ENCODE assay signal across 1 cellular context in the genomic region with DNA sequence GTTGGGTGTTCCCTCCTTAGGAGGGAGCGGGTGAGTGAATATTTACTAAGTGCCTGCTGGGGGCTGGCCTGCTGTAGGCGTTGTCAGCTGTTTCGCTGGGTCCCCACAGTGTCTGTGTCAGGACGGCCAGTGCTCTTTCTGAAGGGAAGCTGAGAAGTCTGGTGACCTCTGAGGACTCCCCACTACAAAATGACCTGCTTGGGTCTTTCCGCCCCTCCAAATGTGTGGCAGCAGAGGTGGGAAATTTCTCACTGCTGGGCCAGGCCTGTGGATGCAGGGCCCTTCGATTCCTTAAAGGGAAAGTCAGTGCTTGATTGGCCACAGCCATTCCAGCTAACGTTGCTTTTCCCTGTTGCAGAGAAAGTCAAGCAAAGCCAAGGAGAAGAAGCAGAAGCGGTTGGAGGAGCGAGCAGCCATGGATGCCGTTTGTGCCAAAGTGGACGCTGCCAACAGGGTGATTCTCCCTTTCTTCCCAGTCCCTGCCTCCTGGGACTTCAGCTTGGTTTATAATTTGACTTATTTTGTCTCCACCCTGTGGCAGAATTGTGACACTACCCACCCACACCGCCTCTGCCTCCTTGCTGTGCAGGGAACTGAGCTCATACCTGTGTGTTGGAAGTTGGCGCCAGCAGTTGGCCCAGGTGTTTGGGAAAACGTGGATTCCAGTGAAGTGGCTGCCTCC.
A peak's percentile ranks its signal among the peaks of the same experiment; 100 is the strongest.
TF ChIP-seq lines count a peak whose summit lies in the region.

No MANE protein-coding gene starts in this region.

TF ChIP-seq in HepG2, 621 proteins besides CTCF, POLR2A, EP300 and RAD21 (continues in another document):
- TF ChIP-seq, protein P1, sequence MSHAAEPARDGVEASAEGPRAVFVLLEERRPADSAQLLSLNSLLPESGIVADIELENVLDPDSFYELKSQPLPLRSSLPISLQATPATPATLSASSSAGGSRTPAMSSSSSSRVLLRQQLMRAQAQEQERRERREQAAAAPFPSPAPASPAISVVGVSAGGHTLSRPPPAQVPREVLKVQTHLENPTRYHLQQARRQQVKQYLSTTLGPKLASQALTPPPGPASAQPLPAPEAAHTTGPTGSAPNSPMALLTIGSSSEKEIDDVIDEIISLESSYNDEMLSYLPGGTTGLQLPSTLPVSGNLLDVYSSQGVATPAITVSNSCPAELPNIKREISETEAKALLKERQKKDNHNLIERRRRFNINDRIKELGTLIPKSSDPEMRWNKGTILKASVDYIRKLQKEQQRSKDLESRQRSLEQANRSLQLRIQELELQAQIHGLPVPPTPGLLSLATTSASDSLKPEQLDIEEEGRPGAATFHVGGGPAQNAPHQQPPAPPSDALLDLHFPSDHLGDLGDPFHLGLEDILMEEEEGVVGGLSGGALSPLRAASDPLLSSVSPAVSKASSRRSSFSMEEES (CRISPR knock-in tag; IDR thresholded peaks at IDR 0.05): no peak
- TF ChIP-seq ZNF629 (CRISPR knock-in tag; conservative IDR thresholded peaks at IDR 0.05) (no peak), ZMYM2 (CRISPR knock-in tag; IDR thresholded peaks at IDR 0.05) (no peak), ZNF501 (CRISPR knock-in tag; IDR thresholded peaks at IDR 0.05) (no peak), NR1H2 (CRISPR knock-in tag; IDR thresholded peaks at IDR 0.05; ENCODE audit: borderline replicate concordance, low read depth) (no peak), ATAD3A (CRISPR knock-in tag; IDR thresholded peaks at IDR 0.05) (no peak), U2AF1 (optimal IDR thresholded peaks at IDR 0.05; ENCODE audit: low read depth, low read length) (no peak), AGO1 (IDR thresholded peaks at IDR 0.05; ENCODE audit: low read depth, low read length, poor library complexity, severe bottlenecking) (no peak), ZNF260 (CRISPR knock-in tag; IDR thresholded peaks at IDR 0.05; ENCODE audit: borderline replicate concordance, low read depth) (no peak), RCOR2 (CRISPR knock-in tag; IDR thresholded peaks at IDR 0.05) (no peak), MXD4 (CRISPR knock-in tag; IDR thresholded peaks at IDR 0.05) (no peak), ZNF263 (CRISPR knock-in tag; IDR thresholded peaks at IDR 0.05) (no peak), ZFP36 (IDR thresholded peaks at IDR 0.05; ENCODE audit: borderline replicate concordance, low read depth, low read length, partially characterized antibody) (no peak), HNF4G (IDR thresholded peaks at IDR 0.05; ENCODE audit: borderline replicate concordance, low read depth, low read length) (no peak), HNF4G (CRISPR knock-in tag; IDR thresholded peaks at IDR 0.05; ENCODE audit: borderline replicate concordance, low read depth) (no peak), ZNF256 (CRISPR knock-in tag; conservative IDR thresholded peaks at IDR 0.05) (no peak), ZNF761 (CRISPR knock-in tag; conservative IDR thresholded peaks at IDR 0.05) (no peak), ZBTB21 (CRISPR knock-in tag; IDR thresholded peaks at IDR 0.05) (no peak), SMC3 (IDR thresholded peaks at IDR 0.05; ENCODE audit: low read length) (peak; percentile 80), ZNF382 (CRISPR knock-in tag; IDR thresholded peaks at IDR 0.05; ENCODE audit: borderline replicate concordance) (no peak), U2AF2 (IDR thresholded peaks at IDR 0.05; ENCODE audit: low read depth, low read length) (no peak), ZSCAN30 (CRISPR knock-in tag; IDR thresholded peaks at IDR 0.05) (no peak), CHD4 (IDR thresholded peaks at IDR 0.05; ENCODE audit: borderline replicate concordance, low read length) (no peak), MAFG (CRISPR knock-in tag; IDR thresholded peaks at IDR 0.05) (no peak), NFIB (CRISPR knock-in tag; IDR thresholded peaks at IDR 0.05; ENCODE audit: borderline replicate concordance) (no peak), ZBTB7B (CRISPR knock-in tag; IDR thresholded peaks at IDR 0.05) (0 out of 2 replicates have a peak, but pooled peaks have one; percentile 21), ZNF616 (CRISPR knock-in tag; IDR thresholded peaks at IDR 0.05; ENCODE audit: low read depth) (no peak), ERF (CRISPR knock-in tag; IDR thresholded peaks at IDR 0.05) (no peak), GTF3A (CRISPR knock-in tag; conservative IDR thresholded peaks at IDR 0.05) (no peak), MEIS1 (CRISPR knock-in tag; IDR thresholded peaks at IDR 0.05; ENCODE audit: borderline replicate concordance) (no peak), ZNF598 (CRISPR knock-in tag; IDR thresholded peaks at IDR 0.05; ENCODE audit: borderline replicate concordance) (no peak), SALL1 (CRISPR knock-in tag; IDR thresholded peaks at IDR 0.05) (no peak), NFATC3 (CRISPR knock-in tag; IDR thresholded peaks at IDR 0.05) (no peak), ARNTL (CRISPR knock-in tag; IDR thresholded peaks at IDR 0.05) (no peak), PHF8 (CRISPR knock-in tag; IDR thresholded peaks at IDR 0.05) (peak; percentile 34; the same call in 1 of the 2 replicates)
- TF ChIP-seq, protein P2, sequence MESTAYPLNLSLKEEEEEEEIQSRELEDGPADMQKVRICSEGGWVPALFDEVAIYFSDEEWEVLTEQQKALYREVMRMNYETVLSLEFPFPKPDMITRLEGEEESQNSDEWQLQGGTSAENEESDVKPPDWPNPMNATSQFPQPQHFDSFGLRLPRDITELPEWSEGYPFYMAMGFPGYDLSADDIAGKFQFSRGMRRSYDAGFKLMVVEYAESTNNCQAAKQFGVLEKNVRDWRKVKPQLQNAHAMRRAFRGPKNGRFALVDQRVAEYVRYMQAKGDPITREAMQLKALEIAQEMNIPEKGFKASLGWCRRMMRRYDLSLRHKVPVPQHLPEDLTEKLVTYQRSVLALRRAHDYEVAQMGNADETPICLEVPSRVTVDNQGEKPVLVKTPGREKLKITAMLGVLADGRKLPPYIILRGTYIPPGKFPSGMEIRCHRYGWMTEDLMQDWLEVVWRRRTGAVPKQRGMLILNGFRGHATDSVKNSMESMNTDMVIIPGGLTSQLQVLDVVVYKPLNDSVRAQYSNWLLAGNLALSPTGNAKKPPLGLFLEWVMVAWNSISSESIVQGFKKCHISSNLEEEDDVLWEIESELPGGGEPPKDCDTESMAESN (CRISPR knock-in tag; conservative IDR thresholded peaks at IDR 0.05): no peak
- TF ChIP-seq, protein P3, sequence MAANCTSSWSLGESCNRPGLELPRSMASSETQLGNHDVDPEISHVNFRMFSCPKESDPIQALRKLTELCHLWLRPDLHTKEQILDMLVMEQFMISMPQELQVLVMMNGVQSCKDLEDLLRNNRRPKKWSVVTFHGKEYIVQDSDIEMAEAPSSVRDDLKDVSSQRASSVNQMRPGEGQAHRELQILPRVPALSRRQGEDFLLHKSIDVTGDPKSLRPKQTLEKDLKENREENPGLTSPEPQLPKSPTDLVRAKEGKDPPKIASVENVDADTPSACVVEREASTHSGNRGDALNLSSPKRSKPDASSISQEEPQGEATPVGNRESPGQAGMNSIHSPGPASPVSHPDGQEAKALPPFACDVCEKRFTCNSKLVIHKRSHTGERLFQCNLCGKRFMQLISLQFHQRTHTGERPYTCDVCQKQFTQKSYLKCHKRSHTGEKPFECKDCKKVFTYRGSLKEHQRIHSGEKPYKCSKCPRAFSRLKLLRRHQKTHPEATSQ (CRISPR knock-in tag; IDR thresholded peaks at IDR 0.05; ENCODE audit: borderline replicate concordance): no peak
- TF ChIP-seq, protein P4, sequence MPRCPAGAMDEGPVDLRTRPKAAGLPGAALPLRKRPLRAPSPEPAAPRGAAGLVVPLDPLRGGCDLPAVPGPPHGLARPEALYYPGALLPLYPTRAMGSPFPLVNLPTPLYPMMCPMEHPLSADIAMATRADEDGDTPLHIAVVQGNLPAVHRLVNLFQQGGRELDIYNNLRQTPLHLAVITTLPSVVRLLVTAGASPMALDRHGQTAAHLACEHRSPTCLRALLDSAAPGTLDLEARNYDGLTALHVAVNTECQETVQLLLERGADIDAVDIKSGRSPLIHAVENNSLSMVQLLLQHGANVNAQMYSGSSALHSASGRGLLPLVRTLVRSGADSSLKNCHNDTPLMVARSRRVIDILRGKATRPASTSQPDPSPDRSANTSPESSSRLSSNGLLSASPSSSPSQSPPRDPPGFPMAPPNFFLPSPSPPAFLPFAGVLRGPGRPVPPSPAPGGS (CRISPR knock-in tag; IDR thresholded peaks at IDR 0.05): no peak
- TF ChIP-seq, protein P5, sequence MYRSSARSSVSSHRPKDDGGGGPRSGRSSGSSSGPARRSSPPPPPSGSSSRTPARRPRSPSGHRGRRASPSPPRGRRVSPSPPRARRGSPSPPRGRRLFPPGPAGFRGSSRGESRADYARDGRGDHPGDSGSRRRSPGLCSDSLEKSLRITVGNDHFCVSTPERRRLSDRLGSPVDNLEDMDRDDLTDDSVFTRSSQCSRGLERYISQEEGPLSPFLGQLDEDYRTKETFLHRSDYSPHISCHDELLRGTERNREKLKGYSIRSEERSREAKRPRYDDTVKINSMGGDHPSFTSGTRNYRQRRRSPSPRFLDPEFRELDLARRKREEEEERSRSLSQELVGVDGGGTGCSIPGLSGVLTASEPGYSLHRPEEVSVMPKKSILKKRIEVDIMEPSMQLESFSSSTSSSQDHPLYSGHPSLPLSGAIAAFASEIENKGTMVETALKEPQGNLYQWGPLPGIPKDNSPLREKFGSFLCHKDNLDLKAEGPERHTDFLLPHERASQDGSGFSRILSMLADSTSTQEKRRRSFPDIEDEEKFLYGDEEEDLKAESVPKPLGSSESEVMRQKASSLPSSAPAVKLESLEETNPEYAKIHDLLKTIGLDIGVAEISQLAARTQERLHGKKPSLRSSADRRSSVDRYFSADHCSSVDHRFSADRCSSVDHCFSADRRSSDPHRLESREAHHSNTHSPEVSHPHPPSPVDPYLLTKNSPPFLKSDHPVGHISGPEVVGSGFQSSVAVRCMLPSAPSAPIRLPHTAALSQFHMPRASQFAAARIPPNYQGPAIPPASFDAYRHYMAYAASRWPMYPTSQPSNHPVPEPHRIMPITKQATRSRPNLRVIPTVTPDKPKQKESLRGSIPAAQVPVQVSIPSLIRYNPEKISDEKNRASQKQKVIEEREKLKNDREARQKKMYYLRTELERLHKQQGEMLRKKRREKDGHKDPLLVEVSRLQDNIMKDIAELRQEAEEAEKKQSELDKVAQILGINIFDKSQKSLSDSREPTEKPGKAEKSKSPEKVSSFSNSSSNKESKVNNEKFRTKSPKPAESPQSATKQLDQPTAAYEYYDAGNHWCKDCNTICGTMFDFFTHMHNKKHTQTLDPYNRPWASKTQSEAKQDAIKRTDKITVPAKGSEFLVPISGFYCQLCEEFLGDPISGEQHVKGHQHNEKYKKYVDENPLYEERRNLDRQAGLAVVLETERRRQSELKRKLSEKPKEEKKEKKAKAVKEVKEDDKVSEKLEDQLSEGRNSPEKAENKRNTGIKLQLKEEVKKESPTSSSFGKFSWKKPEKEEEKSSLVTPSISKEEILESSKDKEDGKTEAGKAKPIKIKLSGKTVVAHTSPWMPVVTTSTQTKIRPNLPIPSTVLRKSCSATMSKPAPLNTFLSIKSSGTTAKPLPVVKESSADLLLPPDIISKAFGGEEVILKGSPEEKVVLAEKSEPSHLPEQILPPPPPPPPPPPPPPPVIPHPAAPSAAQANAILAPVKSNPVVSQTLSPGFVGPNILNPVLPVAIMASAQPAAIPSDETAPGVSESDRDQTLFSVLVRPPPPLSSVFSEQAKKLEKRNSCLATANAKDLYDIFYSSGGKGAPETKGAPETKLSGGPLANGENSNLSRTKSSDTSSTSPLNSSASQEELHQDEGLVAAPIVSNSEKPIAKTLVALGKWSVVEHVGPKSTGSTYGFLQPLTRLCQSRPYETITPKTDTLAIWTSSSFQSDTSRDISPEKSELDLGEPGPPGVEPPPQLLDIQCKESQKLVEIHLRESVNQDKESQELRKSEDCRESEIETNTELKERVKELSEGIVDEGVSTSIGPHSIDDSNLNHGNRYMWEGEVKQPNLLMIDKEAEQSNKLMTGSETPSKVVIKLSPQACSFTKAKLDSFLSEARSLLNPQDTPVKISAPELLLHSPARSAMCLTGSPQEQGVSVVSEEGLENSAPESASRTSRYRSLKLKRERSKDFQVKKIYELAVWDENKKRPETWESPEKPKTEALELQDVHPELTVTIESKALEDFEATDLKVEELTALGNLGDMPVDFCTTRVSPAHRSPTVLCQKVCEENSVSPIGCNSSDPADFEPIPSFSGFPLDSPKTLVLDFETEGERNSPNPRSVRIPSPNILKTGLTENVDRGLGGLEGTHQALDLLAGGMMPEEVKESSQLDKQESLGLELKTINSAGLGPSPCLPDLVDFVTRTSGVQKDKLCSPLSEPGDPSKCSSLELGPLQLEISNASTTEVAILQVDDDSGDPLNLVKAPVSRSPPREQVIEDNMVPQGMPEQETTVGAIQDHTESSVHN (CRISPR knock-in tag; IDR thresholded peaks at IDR 0.05): no peak
- TF ChIP-seq, protein P6, sequence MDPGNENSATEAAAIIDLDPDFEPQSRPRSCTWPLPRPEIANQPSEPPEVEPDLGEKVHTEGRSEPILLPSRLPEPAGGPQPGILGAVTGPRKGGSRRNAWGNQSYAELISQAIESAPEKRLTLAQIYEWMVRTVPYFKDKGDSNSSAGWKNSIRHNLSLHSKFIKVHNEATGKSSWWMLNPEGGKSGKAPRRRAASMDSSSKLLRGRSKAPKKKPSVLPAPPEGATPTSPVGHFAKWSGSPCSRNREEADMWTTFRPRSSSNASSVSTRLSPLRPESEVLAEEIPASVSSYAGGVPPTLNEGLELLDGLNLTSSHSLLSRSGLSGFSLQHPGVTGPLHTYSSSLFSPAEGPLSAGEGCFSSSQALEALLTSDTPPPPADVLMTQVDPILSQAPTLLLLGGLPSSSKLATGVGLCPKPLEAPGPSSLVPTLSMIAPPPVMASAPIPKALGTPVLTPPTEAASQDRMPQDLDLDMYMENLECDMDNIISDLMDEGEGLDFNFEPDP (CRISPR knock-in tag; conservative IDR thresholded peaks at IDR 0.05): no peak
- TF ChIP-seq, protein P7, sequence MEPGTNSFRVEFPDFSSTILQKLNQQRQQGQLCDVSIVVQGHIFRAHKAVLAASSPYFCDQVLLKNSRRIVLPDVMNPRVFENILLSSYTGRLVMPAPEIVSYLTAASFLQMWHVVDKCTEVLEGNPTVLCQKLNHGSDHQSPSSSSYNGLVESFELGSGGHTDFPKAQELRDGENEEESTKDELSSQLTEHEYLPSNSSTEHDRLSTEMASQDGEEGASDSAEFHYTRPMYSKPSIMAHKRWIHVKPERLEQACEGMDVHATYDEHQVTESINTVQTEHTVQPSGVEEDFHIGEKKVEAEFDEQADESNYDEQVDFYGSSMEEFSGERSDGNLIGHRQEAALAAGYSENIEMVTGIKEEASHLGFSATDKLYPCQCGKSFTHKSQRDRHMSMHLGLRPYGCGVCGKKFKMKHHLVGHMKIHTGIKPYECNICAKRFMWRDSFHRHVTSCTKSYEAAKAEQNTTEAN (CRISPR knock-in tag; conservative IDR thresholded peaks at IDR 0.05): no peak
- TF ChIP-seq, protein P8, sequence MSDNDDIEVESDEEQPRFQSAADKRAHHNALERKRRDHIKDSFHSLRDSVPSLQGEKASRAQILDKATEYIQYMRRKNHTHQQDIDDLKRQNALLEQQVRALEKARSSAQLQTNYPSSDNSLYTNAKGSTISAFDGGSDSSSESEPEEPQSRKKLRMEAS (IDR thresholded peaks at IDR 0.05): 0 out of 2 replicates have a peak, but pooled peaks have one; percentile 22
- TF ChIP-seq, protein P9, sequence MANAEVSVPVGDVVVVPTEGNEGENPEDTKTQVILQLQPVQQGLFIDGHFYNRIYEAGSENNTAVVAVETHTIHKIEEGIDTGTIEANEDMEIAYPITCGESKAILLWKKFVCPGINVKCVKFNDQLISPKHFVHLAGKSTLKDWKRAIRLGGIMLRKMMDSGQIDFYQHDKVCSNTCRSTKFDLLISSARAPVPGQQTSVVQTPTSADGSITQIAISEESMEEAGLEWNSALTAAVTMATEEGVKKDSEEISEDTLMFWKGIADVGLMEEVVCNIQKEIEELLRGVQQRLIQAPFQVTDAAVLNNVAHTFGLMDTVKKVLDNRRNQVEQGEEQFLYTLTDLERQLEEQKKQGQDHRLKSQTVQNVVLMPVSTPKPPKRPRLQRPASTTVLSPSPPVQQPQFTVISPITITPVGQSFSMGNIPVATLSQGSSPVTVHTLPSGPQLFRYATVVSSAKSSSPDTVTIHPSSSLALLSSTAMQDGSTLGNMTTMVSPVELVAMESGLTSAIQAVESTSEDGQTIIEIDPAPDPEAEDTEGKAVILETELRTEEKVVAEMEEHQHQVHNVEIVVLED (CRISPR knock-in tag; IDR thresholded peaks at IDR 0.05; ENCODE audit: borderline replicate concordance): no peak
